ENCODE assay signal across 8 cellular contexts in genomic region chr4:80989921-80990544, GRCh38. TPM values are rescaled to one million over a fixed set of nuclear protein-coding genes. Genes with fewer than 3 reads are reported as not detected.
DNase-seq lines count a peak whose midpoint lies in the region; ATAC-seq and TF ChIP-seq lines count a peak whose summit lies in the region.

No MANE protein-coding gene starts in this region.

- no peak overlapping the region for H2AFZ ChIP-seq in SK-N-SH (ENCODE audit: low read depth)

- no peak overlapping the region for H3K27ac ChIP-seq in right atrium auricular region
- no peak overlapping the region for H3K27ac ChIP-seq in SK-N-SH (ENCODE audit: low read depth in 2 of 2, low read length in 1 of 2)

- H3K4me3 ChIP-seq in right atrium auricular region, result no peak overlapping the region
- no peak overlapping the region for H3K4me3 ChIP-seq in SK-N-SH (ENCODE audit: low read depth in 2 of 2, low read length in 1 of 2)

- no peaks in the 10 kb centered on the region for H3F3A ChIP-seq in SK-N-SH (replicated peaks; ENCODE audit: insufficient read depth)

- no peak for ATAC-seq in left ventricle myocardium superior
- ATAC-seq in omental fat pad (ENCODE audit: low FRiP score), result peak; percentile 64

- POLR2A ChIA-PET in SK-N-SH (lab: Yijun Ruan, JAX), result no interaction called here

- CTCF ChIA-PET in SK-N-SH (lab: Yijun Ruan, JAX), result interaction anchor here (0.5 to 2.5 kb wide), 32 partner anchors 9 to 746 kb away, joined by 3 to 25 read pairs (median 4); partner anchors contain the start of gene BMP3

- intact Hi-C loops in left ventricle myocardium superior (cut with micrococcal nuclease), result loop anchor here (10.0 kb wide), 1 partner anchor 625 kb away; no protein-coding TSS in a partner anchor

- DNase-seq in right atrium auricular region (ENCODE audit: low spot score) (no peak), left ventricle myocardium superior (no peak), H4 (ENCODE audit: low spot score) (peak; percentile 45), NAMALWA (ENCODE audit: low spot score) (peak; percentile 89), SK-N-SH (peak; percentile 5), fibroblast of gingiva (ENCODE audit: low read depth) (peak; percentile 62), omental fat pad (ENCODE audit: low spot score) (no peak)
- no peak for DNase-seq in activated CD4-positive, CD25-positive, alpha-beta regulatory T cell treated with anti-CD3 and anti-CD28 coated beads, Interleukin-2, amount 50 U/mL, for 72 hours

- TF ChIP-seq EP300 in SK-N-SH (IDR thresholded peaks at IDR 0.05; ENCODE audit: borderline replicate concordance in 1 of 2, low read depth in 1 of 2, low read length in 1 of 2), result no peak

- no peaks in the 10 kb centered on the region for H3K4me1 ChIP-seq in right atrium auricular region
- H3K4me1 ChIP-seq in SK-N-SH (ENCODE audit: control insufficient read depth in 1 of 2, insufficient read depth in 2 of 2, low read depth in 1 of 2, low read length in 1 of 2), result no peaks in the 10 kb centered on the region

- TF ChIP-seq RAD21 in SK-N-SH (IDR thresholded peaks at IDR 0.05; ENCODE audit: low read length), result peak; percentile 68

- H3K27me3 ChIP-seq in right atrium auricular region (no peaks in the 10 kb centered on the region), SK-N-SH (ENCODE audit: insufficient read depth) (no peaks in the 10 kb centered on the region)

- H3K4me2 ChIP-seq in SK-N-SH, result no peak overlapping the region

- no peaks in the 10 kb centered on the region for H3K9me2 ChIP-seq in SK-N-SH

- no peaks in the 10 kb centered on the region for H3K79me2 ChIP-seq in SK-N-SH (ENCODE audit: insufficient read depth)

- H3K9ac ChIP-seq in SK-N-SH, result no peak overlapping the region

- H3K36me3 ChIP-seq in right atrium auricular region (no peaks in the 10 kb centered on the region), SK-N-SH (replicated peaks in 1 of 2; ENCODE audit: control insufficient read depth in 1 of 2, insufficient read depth in 2 of 2, low read length in 1 of 2) (no peaks in the 10 kb centered on the region)

- no peaks in the 10 kb centered on the region for H4K20me1 ChIP-seq in SK-N-SH (ENCODE audit: insufficient read depth)

- TF ChIP-seq CTCF in right atrium auricular region (IDR thresholded peaks at IDR 0.05) (peak; percentile 46 to 78), SK-N-SH (IDR thresholded peaks at IDR 0.05) (peak; percentile 78), omental fat pad (IDR thresholded peaks at IDR 0.05) (no peak)

- 0% methylated on average over 2 of the region's 2 CpGs for WGBS in SK-N-SH (ENCODE audit: low lambda C conversion rate)

- H3K9me3 ChIP-seq in right atrium auricular region (no peaks in the 10 kb centered on the region), SK-N-SH (0 out of 2 replicates have a peak, but pooled peaks cover 5% of the 10 kb centered on the region)

TF ChIP-seq in SK-N-SH, 30 proteins besides CTCF, POLR2A, EP300 and RAD21:
- TF ChIP-seq SMC3 (IDR thresholded peaks at IDR 0.05; ENCODE audit: low read depth, low read length) (peak; percentile 75), MXI1 (IDR thresholded peaks at IDR 0.05; ENCODE audit: low read depth, low read length) (no peak), EZH2phosphoT487 (IDR thresholded peaks at IDR 0.05; ENCODE audit: borderline replicate concordance, low read depth) (no peak)
TF ChIP-seq in SK-N-SH: peak in this region for 1.

RNA-seq across cellular contexts. Expression of gene BMP3, which starts 40.5 kb away (rescaled TPM):
- total RNA-seq in right atrium auricular region (under 1 TPM; 0.08 to 0.52 TPM), left ventricle myocardium superior (not detected), omental fat pad (10 to 100 TPM in 1 of 4 donors, 1 to 10 TPM in 3; 2.0 to 24.6 (median 4.4) TPM)
- total RNA-seq in H4 (2014; rRNA removed; shearing (Covaris generic)), result not detected in 2 replicates
- 0.12 and 0.13 TPM in 2 replicates for polyA plus RNA-seq in SK-N-SH (2012; rRNA removed)
- 0.04 and 0.08 TPM in 2 replicates for polyA plus RNA-seq in SK-N-SH (2012; cell fraction: cytosol; rRNA removed)
- 0.29 and 0.74 TPM in 2 replicates for polyA plus RNA-seq in SK-N-SH (2012; cell fraction: nucleus; rRNA removed)

Comparison
In these comparisons a context has a peak if more than half of its experiments do, and no peak if none do; other contexts are left out.
1. DNase-seq: peak in H4 (single experiment), NAMALWA (single experiment), SK-N-SH (single experiment) and fibroblast of gingiva (single experiment); none in right atrium auricular region (single experiment), left ventricle myocardium superior (single experiment), omental fat pad (single experiment) and activated CD4-positive, CD25-positive, alpha-beta regulatory T cell treated with anti-CD3 and anti-CD28 coated beads, Interleukin-2, amount 50 U/mL, for 72 hours (single experiment).
2. CTCF ChIP-seq: peak in right atrium auricular region (2 of 2) and SK-N-SH (single experiment); none in omental fat pad (0 of 3).